In genomic region chr9:6552033-6552737, GRCh38 we compare ENCODE assay signal across 11 cellular contexts.
DNase-seq lines count a peak whose midpoint lies in the region; ATAC-seq and TF ChIP-seq lines count a peak whose summit lies in the region.
"Had no signal": no experiment of that assay in that cellular context is flagged by ENCODE, and none has a peak within 500 bp of the region (broad histone marks: within the 10 kb centered on the region; RNA-seq: fewer than 3 reads in every experiment).

No MANE protein-coding gene starts in this region.

- in situ Hi-C loops in gastrocnemius medialis (cut with MboI; ENCODE audit: low sequenced_read_pairs in 4 of 4) = no loop called here

- H3K27ac ChIP-seq in SJSA1 (no peak overlapping the region), gastrocnemius medialis (no peak overlapping the region), coronary artery (peak overlapping the region in 1 of 2 donors; percentile 46), Peyer's patch (no peak overlapping the region)
- H3K27ac ChIP-seq: left lung had no signal

- intact Hi-C loops in mucosa of descending colon (cut with DNase I, micrococcal nuclease) = no loop called here
- intact Hi-C loops in gastrocnemius medialis (cut with DNase I; ENCODE audit: low total_unique reads) = no loop called here

- H3K36me3 ChIP-seq in SJSA1 = no peaks in the 10 kb centered on the region
- H3K36me3 ChIP-seq in mucosa of descending colon (ENCODE audit: low read depth) = no peaks in the 10 kb centered on the region
- H3K36me3 ChIP-seq in gastrocnemius medialis = no peaks in the 10 kb centered on the region
- no peaks in the 10 kb centered on the region for H3K36me3 ChIP-seq in Peyer's patch
- H3K36me3 ChIP-seq: left lung had no signal

- H3K4me3 ChIP-seq in SJSA1 (no peak overlapping the region), foreskin fibroblast (ENCODE audit: low read depth in 1 of 2, low read length in 2 of 2) (no peak overlapping the region), mucosa of descending colon (no peak overlapping the region), gastrocnemius medialis (no peak overlapping the region), coronary artery (no peak overlapping the region), Peyer's patch (no peak overlapping the region)
- H3K4me3 ChIP-seq: left lung had no signal

- ATAC-seq in mucosa of descending colon = no peak
- no peak for ATAC-seq in gastrocnemius medialis
- ATAC-seq: left lung had no signal

- H3K27me3 ChIP-seq in SJSA1 (replicated peaks) = no peaks in the 10 kb centered on the region
- no peaks in the 10 kb centered on the region for H3K27me3 ChIP-seq in gastrocnemius medialis
- H3K27me3 ChIP-seq in Peyer's patch = no peaks in the 10 kb centered on the region
- H3K27me3 ChIP-seq: left lung had no signal

- H3K4me1 ChIP-seq in SJSA1 (replicated peaks) (peaks cover 26% of the 10 kb centered on the region), mucosa of descending colon (ENCODE audit: low read depth) (peaks cover 5% of the 10 kb centered on the region), gastrocnemius medialis (no peaks in the 10 kb centered on the region), Peyer's patch (no peaks in the 10 kb centered on the region)
- H3K4me1 ChIP-seq: left lung had no signal

- TF ChIP-seq POLR2A in gastrocnemius medialis (IDR thresholded peaks at IDR 0.05) = no peak
- no peak for TF ChIP-seq POLR2A in Peyer's patch (IDR thresholded peaks at IDR 0.05)

- H3K9me3 ChIP-seq in SJSA1 (replicated peaks) (no peaks in the 10 kb centered on the region), mucosa of descending colon (no peaks in the 10 kb centered on the region), gastrocnemius medialis (no peaks in the 10 kb centered on the region), Peyer's patch (no peaks in the 10 kb centered on the region)
- H3K9me3 ChIP-seq: left lung had no signal

- TF ChIP-seq CTCF in foreskin fibroblast (IDR thresholded peaks at IDR 0.05; ENCODE audit: low read depth, low read length) = no peak
- TF ChIP-seq CTCF in mucosa of descending colon (IDR thresholded peaks at IDR 0.05) = no peak
- no peak for TF ChIP-seq CTCF in gastrocnemius medialis (IDR thresholded peaks at IDR 0.05 in 4 of 5, conservative IDR thresholded peaks at IDR 0.05 in 1 of 5)
- TF ChIP-seq CTCF in coronary artery (IDR thresholded peaks at IDR 0.05) = no peak
- no peak for TF ChIP-seq CTCF in Peyer's patch (IDR thresholded peaks at IDR 0.05)

- peak; percentile 20 for DNase-seq in AG20443 (ENCODE audit: low spot score)
- peak; percentile 90 for DNase-seq in HT1080 (ENCODE audit: low read depth)
- DNase-seq in SJSA1 (ENCODE audit: low read depth in 1 of 2, low spot score in 2 of 2) = peak; percentile 43 to 45
- DNase-seq in foreskin fibroblast = peak; percentile 74 to 89
- no peak for DNase-seq in mucosa of descending colon
- no peak for DNase-seq in gastrocnemius medialis
- DNase-seq in coronary artery (ENCODE audit: low spot score) = no peak
- DNase-seq in Peyer's patch = no peak
- DNase-seq: left lung, substantia nigra, T-helper 1 cell had no signal

Comparison
In these comparisons a context has a peak if more than half of its experiments do, and no peak if none do; other contexts are left out.
1. DNase-seq: peak in AG20443 (single experiment), HT1080 (single experiment), SJSA1 (2 of 2) and foreskin fibroblast (2 of 2); none in mucosa of descending colon (0 of 3), gastrocnemius medialis (0 of 2), coronary artery (single experiment) and Peyer's patch (0 of 3).